1 cellular context compared by ENCODE assay signal in genomic region chr3:10166213-10166604, GRCh38.
TF ChIP-seq lines count a peak whose summit lies in the region.

No MANE protein-coding gene starts in this region.

TF ChIP-seq in WTC11, 78 proteins besides CTCF, POLR2A, EP300 and RAD21 (continued from another document):
- TF ChIP-seq IRF1 (CRISPR knock-in tag; IDR thresholded peaks at IDR 0.05): no peak
- TF ChIP-seq GRHL2 (CRISPR knock-in tag; IDR thresholded peaks at IDR 0.05; ENCODE audit: insufficient replicate concordance, severe bottlenecking): no peak
- TF ChIP-seq ZNF396 (CRISPR knock-in tag; IDR thresholded peaks at IDR 0.05; ENCODE audit: borderline replicate concordance): no peak
- TF ChIP-seq AFF4 (CRISPR knock-in tag; IDR thresholded peaks at IDR 0.05; ENCODE audit: borderline replicate concordance): no peak
- no peak for TF ChIP-seq HMGA2 (CRISPR knock-in tag; IDR thresholded peaks at IDR 0.05)
- no peak for TF ChIP-seq SOX15 (CRISPR knock-in tag; IDR thresholded peaks at IDR 0.05)
- no peak for TF ChIP-seq ELF4 (CRISPR knock-in tag; IDR thresholded peaks at IDR 0.05; ENCODE audit: low read depth)
- TF ChIP-seq MXD4 (CRISPR knock-in tag; IDR thresholded peaks at IDR 0.05; ENCODE audit: borderline replicate concordance): no peak
- no peak for TF ChIP-seq ZNF671 (CRISPR knock-in tag; IDR thresholded peaks at IDR 0.05)
- no peak for TF ChIP-seq USF2 (CRISPR knock-in tag; IDR thresholded peaks at IDR 0.05)
- TF ChIP-seq ESRRA (CRISPR knock-in tag; IDR thresholded peaks at IDR 0.05; ENCODE audit: borderline replicate concordance): no peak
- no peak for TF ChIP-seq E2F4 (CRISPR knock-in tag; IDR thresholded peaks at IDR 0.05; ENCODE audit: borderline replicate concordance, low read depth)
- TF ChIP-seq NFE2L1 (CRISPR knock-in tag; IDR thresholded peaks at IDR 0.05): no peak
- TF ChIP-seq RELA (CRISPR knock-in tag; IDR thresholded peaks at IDR 0.05; ENCODE audit: borderline replicate concordance): no peak
- TF ChIP-seq NR2C2 (CRISPR knock-in tag; IDR thresholded peaks at IDR 0.05): no peak
- TF ChIP-seq ATF1 (CRISPR knock-in tag; IDR thresholded peaks at IDR 0.05): no peak
- no peak for TF ChIP-seq TP53 (CRISPR knock-in tag; IDR thresholded peaks at IDR 0.05)
- no peak for TF ChIP-seq TEAD1 (CRISPR knock-in tag; IDR thresholded peaks at IDR 0.05)
- no peak for TF ChIP-seq NFATC4 (CRISPR knock-in tag; IDR thresholded peaks at IDR 0.05)
